ENCODE assay signal across 25 cellular contexts in the genomic region with DNA sequence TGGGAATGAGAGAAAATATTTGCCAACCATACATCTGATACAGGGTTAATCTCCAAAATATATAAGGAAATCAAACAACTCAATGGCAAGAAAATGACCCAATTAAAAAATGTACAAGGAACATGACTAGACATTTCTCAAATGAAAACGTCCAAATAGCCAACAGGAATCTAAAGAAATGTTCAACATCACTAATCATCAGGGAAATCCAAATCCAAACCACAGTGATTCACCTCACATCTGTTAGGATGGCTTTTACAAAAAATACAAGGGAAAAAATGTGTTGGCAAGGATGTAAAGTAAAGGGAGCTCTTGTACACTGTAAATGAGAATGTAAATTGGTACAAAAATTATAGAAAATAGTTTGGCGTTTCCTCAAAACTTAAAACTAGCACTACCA. TPM values are rescaled to one million over a fixed set of nuclear protein-coding genes. Genes with fewer than 3 reads are reported as not detected.
DNase-seq lines count a peak whose midpoint lies in the region; ATAC-seq and TF ChIP-seq lines count a peak whose summit lies in the region.
"Had no signal": no experiment of that assay in that cellular context is flagged by ENCODE, and none has a peak within 500 bp of the region (broad histone marks: within the 10 kb centered on the region; RNA-seq: fewer than 3 reads in every experiment).

No MANE protein-coding gene starts in this region.

- no peak overlapping the region for H3K4me3 ChIP-seq in fibroblast of the aortic adventitia (ENCODE audit: low read depth, low read length)
- H3K4me3 ChIP-seq in CD4-positive, alpha-beta memory T cell (ENCODE audit: low read length in 2 of 2): no peak overlapping the region
- H3K4me3 ChIP-seq: A549, HAP-1, K562, MG63, PC-9, SJSA1 had no signal

- no peak overlapping the region for H3K27ac Mint-ChIP-seq in CD4-positive, alpha-beta memory T cell
- no peak overlapping the region for H3K27ac Mint-ChIP-seq in activated CD8-positive, alpha-beta T cell treated with anti-CD3 and anti-CD28 coated beads for 36 hours
- H3K27ac Mint-ChIP-seq in natural killer cell treated with Interleukin-12 subunit alpha and Interleukin-12 subunit beta and Interleukin-15 and Interleukin-18, amount 100 ng/mL, for 72 hours: no peak overlapping the region
- H3K27ac Mint-ChIP-seq: CD8-positive, alpha-beta T cell had no signal

- H3K36me3 ChIP-seq in CD4-positive, alpha-beta memory T cell (ENCODE audit: insufficient read depth, low read length): no peaks in the 10 kb centered on the region
- H3K36me3 ChIP-seq: HAP-1, MG63, SJSA1 had no signal

- no peak overlapping the region for H3K27ac ChIP-seq in CD4-positive, alpha-beta memory T cell (ENCODE audit: low read depth, low read length)
- H3K27ac ChIP-seq: A549, PC-9, SJSA1 had no signal

- H3K4me1 ChIP-seq in CD4-positive, alpha-beta memory T cell (ENCODE audit: insufficient read depth, low read length): no peaks in the 10 kb centered on the region
- H3K4me1 ChIP-seq: A549, HAP-1, SJSA1 had no signal

- no peak for TF ChIP-seq CTCF in fibroblast of the aortic adventitia (IDR thresholded peaks at IDR 0.05; ENCODE audit: insufficient read depth, low read length)
- TF ChIP-seq CTCF in activated CD8-positive, alpha-beta T cell treated with anti-CD3 and anti-CD28 coated beads for 36 hours (IDR thresholded peaks at IDR 0.05): no peak

- H3K4me3 Mint-ChIP-seq in CD4-positive, alpha-beta memory T cell: no peak overlapping the region
- no peak overlapping the region for H3K4me3 Mint-ChIP-seq in activated CD8-positive, alpha-beta T cell treated with anti-CD3 and anti-CD28 coated beads for 36 hours
- no peak overlapping the region for H3K4me3 Mint-ChIP-seq in natural killer cell treated with Interleukin-12 subunit alpha and Interleukin-12 subunit beta and Interleukin-15 and Interleukin-18, amount 100 ng/mL, for 72 hours
- H3K4me3 Mint-ChIP-seq: CD8-positive, alpha-beta T cell had no signal

- peaks cover 0 to 5% of the 10 kb centered on the region in 2 donors for H3K9me3 ChIP-seq in CD4-positive, alpha-beta memory T cell (ENCODE audit: control insufficient read depth in 1 of 2, low read length in 2 of 2)
- H3K9me3 ChIP-seq: A549, HAP-1, MG63, SJSA1 had no signal

- no peaks in the 10 kb centered on the region for H3K4me1 Mint-ChIP-seq in CD4-positive, alpha-beta memory T cell
- no peaks in the 10 kb centered on the region for H3K4me1 Mint-ChIP-seq in activated CD8-positive, alpha-beta T cell treated with anti-CD3 and anti-CD28 coated beads for 36 hours (ENCODE audit: low read depth)
- H3K4me1 Mint-ChIP-seq in natural killer cell treated with Interleukin-12 subunit alpha and Interleukin-12 subunit beta and Interleukin-15 and Interleukin-18, amount 100 ng/mL, for 72 hours (ENCODE audit: low read depth in 2 of 2): no peaks in the 10 kb centered on the region

- intact Hi-C loops in CD4-positive, alpha-beta memory T cell (cut with micrococcal nuclease): no loop called here
- intact Hi-C loops in activated CD8-positive, alpha-beta T cell treated with anti-CD3 and anti-CD28 coated beads for 36 hours (cut with micrococcal nuclease): no loop called here

- H3K27me3 Mint-ChIP-seq in CD4-positive, alpha-beta memory T cell: no peaks in the 10 kb centered on the region
- no peaks in the 10 kb centered on the region for H3K27me3 Mint-ChIP-seq in activated CD8-positive, alpha-beta T cell treated with anti-CD3 and anti-CD28 coated beads for 36 hours
- H3K27me3 Mint-ChIP-seq in natural killer cell treated with Interleukin-12 subunit alpha and Interleukin-12 subunit beta and Interleukin-15 and Interleukin-18, amount 100 ng/mL, for 72 hours: no peaks in the 10 kb centered on the region

- DNase-seq in HCEC 1CT (peak; percentile 31), astrocyte of the hippocampus (ENCODE audit: low read depth, low spot score) (peak; percentile 13), fibroblast of the aortic adventitia (ENCODE audit: low read depth) (peak; percentile 10)
- DNase-seq in CD4-positive, alpha-beta memory T cell: no peak
- no peak for DNase-seq in activated CD8-positive, alpha-beta T cell treated with anti-CD3 and anti-CD28 coated beads for 36 hours
- no peak for DNase-seq in natural killer cell treated with Interleukin-12 subunit alpha and Interleukin-12 subunit beta and Interleukin-15 and Interleukin-18, amount 100 ng/mL, for 72 hours (ENCODE audit: low spot score)
- DNase-seq: C1 segment of cervical spinal cord; CD8-positive, alpha-beta T cell; DMS 273 treated with DMSO at 0.1 percent for 48 hours; DMS79 treated with DMSO at 0.1 percent for 48 hours; GF-D8; GOT3; Kasumi-1; MG63; NCI-H1105 treated with DMSO at 0.1 percent for 48 hours; NCI-H2029; NCI-H524 treated with DMSO at 0.1 percent for 48 hours; NCI-H774; PC-9 had no signal

- H3K9me3 Mint-ChIP-seq in CD4-positive, alpha-beta memory T cell: peaks cover 2 to 61% (median 43%) of the 10 kb centered on the region in 8 donors
- peaks cover 25% of the 10 kb centered on the region for H3K9me3 Mint-ChIP-seq in activated CD8-positive, alpha-beta T cell treated with anti-CD3 and anti-CD28 coated beads for 36 hours
- H3K9me3 Mint-ChIP-seq in natural killer cell treated with Interleukin-12 subunit alpha and Interleukin-12 subunit beta and Interleukin-15 and Interleukin-18, amount 100 ng/mL, for 72 hours: peaks cover 17% of the 10 kb centered on the region

- POLR2A ChIA-PET in CD4-positive, alpha-beta memory T cell (lab: Charles Lee; ENCODE audit: partially characterized antibody): no interaction called here
- POLR2A ChIA-PET in activated CD8-positive, alpha-beta T cell treated with anti-CD3 and anti-CD28 coated beads for 36 hours (lab: Charles Lee): no interaction called here

- no peaks in the 10 kb centered on the region for H3K27me3 ChIP-seq in CD4-positive, alpha-beta memory T cell (ENCODE audit: insufficient read depth, low read length)
- H3K27me3 ChIP-seq: MG63, SJSA1 had no signal

- no peak for ATAC-seq in GM19351 (IDR thresholded peaks at IDR 0.05; ENCODE audit: unreplicated experiment)
- ATAC-seq in activated CD8-positive, alpha-beta T cell treated with anti-CD3 and anti-CD28 coated beads for 36 hours: no peak
- no peak for ATAC-seq in natural killer cell treated with Interleukin-12 subunit alpha and Interleukin-12 subunit beta and Interleukin-15 and Interleukin-18, amount 100 ng/mL, for 72 hours
- ATAC-seq: A549; CD8-positive, alpha-beta T cell; K562; Right ventricle myocardium inferior had no signal

- no peaks in the 10 kb centered on the region for H3K36me3 Mint-ChIP-seq in CD4-positive, alpha-beta memory T cell
- H3K36me3 Mint-ChIP-seq in activated CD8-positive, alpha-beta T cell treated with anti-CD3 and anti-CD28 coated beads for 36 hours (ENCODE audit: low read depth): peaks cover 3% of the 10 kb centered on the region
- peaks cover 23% of the 10 kb centered on the region for H3K36me3 Mint-ChIP-seq in natural killer cell treated with Interleukin-12 subunit alpha and Interleukin-12 subunit beta and Interleukin-15 and Interleukin-18, amount 100 ng/mL, for 72 hours
- H3K36me3 Mint-ChIP-seq: CD8-positive, alpha-beta T cell had no signal

- CTCF ChIA-PET in CD4-positive, alpha-beta memory T cell (lab: Charles Lee; ENCODE audit: partially characterized antibody): no interaction called here
- CTCF ChIA-PET in activated CD8-positive, alpha-beta T cell treated with anti-CD3 and anti-CD28 coated beads for 36 hours (lab: Charles Lee): no interaction called here

RNA-seq across cellular contexts. Expression of a gene that starts 54.7 kb away (rescaled TPM):
- 49.3 and 61.5 TPM in 2 replicates for total RNA-seq in fibroblast of the aortic adventitia (ENCODE audit: low replicate concordance)
- 100 to 1,000 TPM; 158 to 159 TPM for total RNA-seq in CD4-positive, alpha-beta memory T cell
- 10 to 100 TPM; 45.5 to 49.0 TPM for polyA plus RNA-seq in CD4-positive, alpha-beta memory T cell
- 100 to 1,000 TPM; 107 to 119 TPM for total RNA-seq in activated CD8-positive, alpha-beta T cell treated with anti-CD3 and anti-CD28 coated beads for 36 hours
- 100 to 1,000 TPM in 1 of 2 donors, 10 to 100 TPM in 1; 96.0 to 116 TPM for total RNA-seq in natural killer cell treated with Interleukin-12 subunit alpha and Interleukin-12 subunit beta and Interleukin-15 and Interleukin-18, amount 100 ng/mL, for 72 hours

Comparison
In these comparisons a context has a peak if more than half of its experiments do, and no peak if none do; other contexts are left out.
1. DNase-seq: peak in HCEC 1CT (single experiment), astrocyte of the hippocampus (single experiment) and fibroblast of the aortic adventitia (single experiment); none in CD4-positive, alpha-beta memory T cell (0 of 5), activated CD8-positive, alpha-beta T cell treated with anti-CD3 and anti-CD28 coated beads for 36 hours (single experiment) and natural killer cell treated with Interleukin-12 subunit alpha and Interleukin-12 subunit beta and Interleukin-15 and Interleukin-18, amount 100 ng/mL, for 72 hours (single experiment).